ENCODE assay signal across 1 cellular context in genomic region chr4:17766826-17767458, GRCh38.
TF ChIP-seq lines count a peak whose summit lies in the region.

No MANE protein-coding gene starts in this region.

TF ChIP-seq in K562, 482 proteins besides CTCF, POLR2A, EP300 and RAD21 (continued from another document):
- TF ChIP-seq SIRT6 (IDR thresholded peaks at IDR 0.05; ENCODE audit: low read depth, low read length), result no peak
